Comparison of ENCODE assay signal across 7 cellular contexts in the genomic region with DNA sequence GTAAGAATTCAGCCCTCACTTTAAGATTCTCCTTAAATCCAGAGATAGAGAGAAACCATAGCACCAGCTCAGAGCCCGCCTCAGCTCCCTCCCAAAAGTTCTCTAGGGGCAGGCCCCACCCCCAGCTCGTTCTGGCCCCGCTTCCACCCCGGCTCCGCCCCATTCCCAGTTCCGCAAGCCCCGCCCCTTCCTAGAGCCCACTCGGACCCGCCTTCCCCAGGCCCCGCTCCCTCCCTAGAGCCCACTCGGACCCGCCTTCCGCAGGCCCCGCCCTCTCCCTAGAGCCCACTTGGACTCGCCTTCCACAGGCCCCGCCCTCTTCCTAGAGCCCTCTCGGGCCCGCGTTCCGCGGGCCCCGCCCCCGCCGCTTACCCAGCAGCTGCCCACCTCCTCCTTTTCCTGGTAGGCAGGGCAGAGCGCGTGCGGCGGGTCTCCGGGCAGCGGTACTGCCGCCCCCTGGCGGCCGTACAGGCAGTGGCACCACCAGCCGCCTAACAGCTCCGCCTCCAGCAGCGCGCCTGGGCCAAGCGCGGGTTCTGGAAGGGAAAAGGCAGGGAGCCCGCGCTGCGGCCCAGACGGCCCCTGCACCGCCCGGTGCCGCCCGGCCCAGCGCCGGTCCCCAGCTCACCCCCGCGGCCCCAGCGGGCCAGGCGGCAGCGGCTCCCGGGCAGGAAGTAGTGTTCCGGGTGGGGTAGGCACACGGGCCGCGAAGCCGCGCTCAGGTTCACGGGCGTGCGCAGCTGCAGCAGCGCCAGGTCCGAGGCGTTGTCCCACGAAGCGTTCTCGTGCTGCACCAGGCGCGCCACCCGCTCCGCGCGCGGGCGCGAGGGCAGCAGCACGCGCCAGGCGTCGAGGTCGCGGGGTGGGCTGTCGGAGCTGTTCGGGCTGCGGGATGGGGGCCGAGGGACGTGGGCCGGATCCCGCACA. TPM values are rescaled to one million over a fixed set of nuclear protein-coding genes. Genes with fewer than 3 reads are reported as not detected.
DNase-seq lines count a peak whose midpoint lies in the region; ATAC-seq and TF ChIP-seq lines count a peak whose summit lies in the region.

No MANE protein-coding gene starts in this region.

- H2AFZ ChIP-seq in hepatocyte = peak overlapping the region; percentile 78

- peak; percentile 29 for TF ChIP-seq POLR2A in GM18505 (IDR thresholded peaks at IDR 0.05; ENCODE audit: borderline replicate concordance, extremely low read depth, insufficient read depth, insufficient read length)

- TF ChIP-seq CTCF in astrocyte of the cerebellum (IDR thresholded peaks at IDR 0.05; ENCODE audit: low read depth, low read length, missing control alignments) = peak; percentile 89
- TF ChIP-seq CTCF in hepatocyte (IDR thresholded peaks at IDR 0.05; ENCODE audit: poor library complexity) = peak; percentile 96

- H3K27me3 ChIP-seq in hepatocyte = no peaks in the 10 kb centered on the region

- H3K4me2 ChIP-seq in hepatocyte = peak overlapping the region; percentile 75

- H4K20me1 ChIP-seq in hepatocyte (ENCODE audit: insufficient read depth, poor library complexity, severe bottlenecking) = no peaks in the 10 kb centered on the region

- peaks cover 18% of the 10 kb centered on the region for H3K4me1 ChIP-seq in hepatocyte (ENCODE audit: insufficient read depth)

- H3K4me3 ChIP-seq in astrocyte of the cerebellum (ENCODE audit: low read depth, low read length) = peak overlapping the region; percentile 36
- peak overlapping the region; percentile 14 for H3K4me3 ChIP-seq in hepatocyte

- peak overlapping the region; percentile 73 for H3K27ac ChIP-seq in hepatocyte

- in situ Hi-C loops in astrocyte of the cerebellum (cut with HindIII; ENCODE audit: low sequenced_read_pairs) = no loop called here

- 27% methylated on average over 54 of the region's 92 CpGs for WGBS in hepatocyte (ENCODE audit: low lambda C conversion rate, missing lambda C conversion rate)

- H3K9me3 ChIP-seq in hepatocyte (ENCODE audit: low read depth) = no peaks in the 10 kb centered on the region

- peak; percentile 99 for DNase-seq in NCI-H1930 (lab: John Stamatoyannopoulos, UW)
- DNase-seq in T-helper 22 cell (ENCODE audit: low read depth) = peak; percentile 95
- DNase-seq in astrocyte of the cerebellum (ENCODE audit: low read depth) = peak; percentile 95
- DNase-seq in hepatocyte (ENCODE audit: low spot score) = peak; percentile 100
- DNase-seq in retina = peak; percentile 96

- ATAC-seq in GM18505 (IDR thresholded peaks at IDR 0.05; ENCODE audit: unreplicated experiment) = peak; percentile 86
- ATAC-seq in HG02981 (IDR thresholded peaks at IDR 0.05; ENCODE audit: unreplicated experiment) = peak; percentile 87

- H3K36me3 ChIP-seq in hepatocyte (replicated peaks; ENCODE audit: insufficient read depth, low read depth) = no peaks in the 10 kb centered on the region

- H3K79me2 ChIP-seq in hepatocyte = no peaks in the 10 kb centered on the region

- no peaks in the 10 kb centered on the region for H3K9me2 ChIP-seq in hepatocyte (replicated peaks; ENCODE audit: insufficient read depth)

RNA-seq across cellular contexts. Expression of a gene that starts 6.8 kb away (rescaled TPM):
- total RNA-seq in hepatocyte = 155 and 192 TPM in 2 replicates
- 297 and 320 TPM in 2 replicates for polyA plus RNA-seq in hepatocyte

RNA-seq across cellular contexts. Expression of a gene that starts 7.5 kb away (rescaled TPM):
- total RNA-seq in hepatocyte = 0.63 and 2.9 TPM in 2 replicates
- 1.4 and 2.1 TPM in 2 replicates for polyA plus RNA-seq in hepatocyte

RNA-seq across cellular contexts. Expression of a gene that starts 24.9 kb away (rescaled TPM):
- 44.2 and 53.4 TPM in 2 replicates for total RNA-seq in hepatocyte
- polyA plus RNA-seq in hepatocyte = 33.9 and 34.8 TPM in 2 replicates

RNA-seq across cellular contexts. Expression of a gene that starts 34.2 kb away (rescaled TPM):
- total RNA-seq in hepatocyte = 27.3 and 30.9 TPM in 2 replicates
- polyA plus RNA-seq in hepatocyte = 62.1 and 75.2 TPM in 2 replicates

RNA-seq across cellular contexts. Expression of a gene that starts 37.6 kb away (rescaled TPM):
- total RNA-seq in hepatocyte = 39.7 and 47.4 TPM in 2 replicates
- 327 and 345 TPM in 2 replicates for polyA plus RNA-seq in hepatocyte

Comparison
In these comparisons a context has a peak if more than half of its experiments do, and no peak if none do; other contexts are left out.
1. Peak in every context shown above with its lines: DNase-seq, ATAC-seq, H3K4me3 ChIP-seq and H3K27ac ChIP-seq.